In genomic region chr7:73839743-73840714, GRCh38 we compare ENCODE assay signal across 1 cellular context.
TF ChIP-seq lines count a peak whose summit lies in the region.

No MANE protein-coding gene starts in this region.

TF ChIP-seq in HCT116, 20 proteins besides CTCF, POLR2A, EP300 and RAD21 (continued from another document):
- TF ChIP-seq, protein P1, sequence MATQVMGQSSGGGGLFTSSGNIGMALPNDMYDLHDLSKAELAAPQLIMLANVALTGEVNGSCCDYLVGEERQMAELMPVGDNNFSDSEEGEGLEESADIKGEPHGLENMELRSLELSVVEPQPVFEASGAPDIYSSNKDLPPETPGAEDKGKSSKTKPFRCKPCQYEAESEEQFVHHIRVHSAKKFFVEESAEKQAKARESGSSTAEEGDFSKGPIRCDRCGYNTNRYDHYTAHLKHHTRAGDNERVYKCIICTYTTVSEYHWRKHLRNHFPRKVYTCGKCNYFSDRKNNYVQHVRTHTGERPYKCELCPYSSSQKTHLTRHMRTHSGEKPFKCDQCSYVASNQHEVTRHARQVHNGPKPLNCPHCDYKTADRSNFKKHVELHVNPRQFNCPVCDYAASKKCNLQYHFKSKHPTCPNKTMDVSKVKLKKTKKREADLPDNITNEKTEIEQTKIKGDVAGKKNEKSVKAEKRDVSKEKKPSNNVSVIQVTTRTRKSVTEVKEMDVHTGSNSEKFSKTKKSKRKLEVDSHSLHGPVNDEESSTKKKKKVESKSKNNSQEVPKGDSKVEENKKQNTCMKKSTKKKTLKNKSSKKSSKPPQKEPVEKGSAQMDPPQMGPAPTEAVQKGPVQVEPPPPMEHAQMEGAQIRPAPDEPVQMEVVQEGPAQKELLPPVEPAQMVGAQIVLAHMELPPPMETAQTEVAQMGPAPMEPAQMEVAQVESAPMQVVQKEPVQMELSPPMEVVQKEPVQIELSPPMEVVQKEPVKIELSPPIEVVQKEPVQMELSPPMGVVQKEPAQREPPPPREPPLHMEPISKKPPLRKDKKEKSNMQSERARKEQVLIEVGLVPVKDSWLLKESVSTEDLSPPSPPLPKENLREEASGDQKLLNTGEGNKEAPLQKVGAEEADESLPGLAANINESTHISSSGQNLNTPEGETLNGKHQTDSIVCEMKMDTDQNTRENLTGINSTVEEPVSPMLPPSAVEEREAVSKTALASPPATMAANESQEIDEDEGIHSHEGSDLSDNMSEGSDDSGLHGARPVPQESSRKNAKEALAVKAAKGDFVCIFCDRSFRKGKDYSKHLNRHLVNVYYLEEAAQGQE (IDR thresholded peaks at IDR 0.05; ENCODE audit: low read depth), result no peak
- no peak for TF ChIP-seq CEBPB (IDR thresholded peaks at IDR 0.05; ENCODE audit: low read depth)
- TF ChIP-seq TCF7L2 (IDR thresholded peaks at IDR 0.05; ENCODE audit: borderline replicate concordance, extremely low read depth, insufficient read depth, insufficient read length), result no peak
- no peak for TF ChIP-seq YY1 (IDR thresholded peaks at IDR 0.05; ENCODE audit: extremely low read depth, insufficient replicate concordance, low read depth, low read length)
- TF ChIP-seq SIN3A (IDR thresholded peaks at IDR 0.05; ENCODE audit: low read depth), result no peak
